In the genomic region with DNA sequence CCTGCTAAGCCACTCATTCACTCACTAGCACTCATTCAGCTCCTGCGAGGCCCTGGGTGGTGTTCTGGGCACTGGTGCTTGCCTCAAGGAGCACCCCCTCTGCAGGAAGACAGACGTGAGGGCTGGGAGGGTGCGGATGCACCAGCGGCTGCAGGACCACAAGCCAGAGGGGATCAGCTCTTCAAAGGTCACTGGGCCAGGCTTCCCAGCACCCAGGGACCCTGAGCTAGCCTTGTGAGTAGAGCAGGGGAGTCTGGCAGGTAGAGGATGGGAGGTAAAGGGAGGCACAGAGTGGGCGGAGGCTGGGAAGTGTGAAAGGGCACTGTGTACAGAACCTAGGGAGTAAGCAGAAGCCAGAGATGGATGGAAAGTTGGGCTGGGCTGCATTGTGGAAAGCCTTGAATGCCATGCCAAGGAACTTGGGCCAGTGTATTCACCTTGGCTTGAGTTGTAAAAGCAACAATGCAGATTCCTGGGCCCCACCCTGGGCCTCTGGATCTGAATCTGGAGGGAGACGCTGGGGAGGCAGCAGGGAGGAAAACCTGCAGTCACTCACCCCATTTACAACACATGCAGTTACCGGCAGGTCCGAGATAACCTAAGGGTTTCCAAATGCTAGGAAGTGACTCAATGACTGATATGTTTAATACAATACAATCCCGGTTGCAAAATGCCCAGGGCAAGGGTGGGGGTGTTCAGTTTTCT, we compare ENCODE assay signal across 1 cellular context.
A peak's percentile ranks its signal among the peaks of the same experiment; 100 is the strongest.
TF ChIP-seq lines count a peak whose summit lies in the region.

No MANE protein-coding gene starts in this region.

TF ChIP-seq in HCT116, 20 proteins besides CTCF, POLR2A, EP300 and RAD21 (continued from another document):
- TF ChIP-seq CBX3 (IDR thresholded peaks at IDR 0.05; ENCODE audit: low read depth) = no peak
- TF ChIP-seq FOSL1 (IDR thresholded peaks at IDR 0.05; ENCODE audit: low read depth) = peak; percentile 61; the same call in 1 of the 2 replicates
- peak; percentile 66 for TF ChIP-seq SP1 (IDR thresholded peaks at IDR 0.05; ENCODE audit: low read depth)
- no peak for TF ChIP-seq POLR2AphosphoS5 (IDR thresholded peaks at IDR 0.05; ENCODE audit: low read depth, low read length)
- no peak for TF ChIP-seq EZH2phosphoT487 (IDR thresholded peaks at IDR 0.05; ENCODE audit: borderline replicate concordance)
- no peak for TF ChIP-seq EZH2 (IDR thresholded peaks at IDR 0.05)
- no peak for TF ChIP-seq YY1 (IDR thresholded peaks at IDR 0.05; ENCODE audit: extremely low read depth, insufficient replicate concordance, low read depth, low read length)
- TF ChIP-seq SIN3A (IDR thresholded peaks at IDR 0.05; ENCODE audit: low read depth) = peak; percentile 66; the same call in 1 of the 2 replicates
- TF ChIP-seq EGR1 (IDR thresholded peaks at IDR 0.05; ENCODE audit: low read depth) = no peak
- TF ChIP-seq ZFX (IDR thresholded peaks at IDR 0.05) = no peak
